In the genomic region with DNA sequence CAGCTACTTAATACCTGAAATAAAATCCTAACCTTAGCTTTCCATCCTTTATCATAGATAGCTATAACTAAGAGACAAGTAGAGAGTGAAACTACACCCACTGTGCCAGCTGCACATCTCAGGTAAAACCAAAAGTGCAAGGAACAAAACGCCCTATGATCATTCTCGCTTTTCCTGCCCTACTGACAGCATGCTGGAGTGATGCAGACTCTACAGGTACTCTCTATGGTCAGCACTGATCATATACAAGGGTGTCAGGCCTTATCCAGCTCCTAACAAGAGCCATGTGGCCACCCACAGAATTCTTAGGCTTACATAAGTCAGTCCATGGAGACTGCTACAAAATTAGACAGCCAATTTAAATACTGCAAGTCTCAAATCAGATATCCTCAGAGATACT, we compare ENCODE assay signal across 1 cellular context.
TF ChIP-seq lines count a peak whose summit lies in the region.

No MANE protein-coding gene starts in this region.

TF ChIP-seq in GM12878, 131 proteins besides CTCF, POLR2A, EP300 and RAD21:
- TF ChIP-seq SP1 (IDR thresholded peaks at IDR 0.05; ENCODE audit: low read depth, low read length): no peak
- TF ChIP-seq SRF (IDR thresholded peaks at IDR 0.05; ENCODE audit: low read depth in 2 of 2, low read length in 2 of 2): no peak
- no peak for TF ChIP-seq RB1 (IDR thresholded peaks at IDR 0.05; ENCODE audit: borderline replicate concordance)
- TF ChIP-seq, protein P1, sequence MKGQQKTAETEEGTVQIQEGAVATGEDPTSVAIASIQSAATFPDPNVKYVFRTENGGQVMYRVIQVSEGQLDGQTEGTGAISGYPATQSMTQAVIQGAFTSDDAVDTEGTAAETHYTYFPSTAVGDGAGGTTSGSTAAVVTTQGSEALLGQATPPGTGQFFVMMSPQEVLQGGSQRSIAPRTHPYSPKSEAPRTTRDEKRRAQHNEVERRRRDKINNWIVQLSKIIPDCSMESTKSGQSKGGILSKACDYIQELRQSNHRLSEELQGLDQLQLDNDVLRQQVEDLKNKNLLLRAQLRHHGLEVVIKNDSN (IDR thresholded peaks at IDR 0.05; ENCODE audit: borderline replicate concordance, extremely low read length, insufficient read depth, low read depth, low read length): no peak
- no peak for TF ChIP-seq MYC (IDR thresholded peaks at IDR 0.05; ENCODE audit: insufficient read depth, insufficient read length, insufficient replicate concordance, low read length, severe bottlenecking)
- TF ChIP-seq, protein P2, sequence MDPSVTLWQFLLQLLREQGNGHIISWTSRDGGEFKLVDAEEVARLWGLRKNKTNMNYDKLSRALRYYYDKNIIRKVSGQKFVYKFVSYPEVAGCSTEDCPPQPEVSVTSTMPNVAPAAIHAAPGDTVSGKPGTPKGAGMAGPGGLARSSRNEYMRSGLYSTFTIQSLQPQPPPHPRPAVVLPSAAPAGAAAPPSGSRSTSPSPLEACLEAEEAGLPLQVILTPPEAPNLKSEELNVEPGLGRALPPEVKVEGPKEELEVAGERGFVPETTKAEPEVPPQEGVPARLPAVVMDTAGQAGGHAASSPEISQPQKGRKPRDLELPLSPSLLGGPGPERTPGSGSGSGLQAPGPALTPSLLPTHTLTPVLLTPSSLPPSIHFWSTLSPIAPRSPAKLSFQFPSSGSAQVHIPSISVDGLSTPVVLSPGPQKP (IDR thresholded peaks at IDR 0.05; ENCODE audit: low read depth, low read length): no peak
- no peak for TF ChIP-seq ZZZ3 (IDR thresholded peaks at IDR 0.05; ENCODE audit: control insufficient read depth, insufficient read length, low read depth)
- TF ChIP-seq CREM (IDR thresholded peaks at IDR 0.05; ENCODE audit: low read depth): no peak
- TF ChIP-seq SREBF1 (IDR thresholded peaks at IDR 0.05; ENCODE audit: low read length): no peak
